Comparison of ENCODE assay signal across 26 cellular contexts in the genomic region with DNA sequence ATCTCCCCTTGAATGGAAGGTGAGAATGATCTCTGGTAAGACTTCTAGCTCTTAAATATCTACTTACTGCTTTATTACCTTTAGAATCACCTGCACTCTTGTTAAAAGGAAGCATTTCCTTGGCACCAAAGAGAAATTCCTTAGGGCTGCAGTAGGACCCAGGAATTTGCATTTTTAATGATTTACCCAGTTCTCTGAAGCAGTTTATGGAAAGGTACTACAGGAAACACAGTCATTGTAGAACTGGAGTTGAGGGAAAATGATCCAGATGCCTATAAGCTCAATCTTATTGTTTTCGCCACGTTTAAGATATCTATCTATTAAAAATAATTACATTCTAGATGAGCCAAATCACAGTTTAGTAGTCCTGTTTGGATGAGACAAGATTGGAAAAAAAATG. TPM values are rescaled to one million over a fixed set of nuclear protein-coding genes. Genes with fewer than 3 reads are reported as not detected.
"Had no signal": no experiment of that assay in that cellular context is flagged by ENCODE, and none has a peak within 500 bp of the region (broad histone marks: within the 10 kb centered on the region; RNA-seq: fewer than 3 reads in every experiment).

No MANE protein-coding gene starts in this region.

- H3K4me2 ChIP-seq: SK-N-SH had no signal

- DNase-seq: activated B cell treated with CpG ODN at 0.5 μM for 24 hours; activated CD4-positive, alpha-beta T cell treated with anti-CD3 and anti-CD28 coated beads for 48 hours; activated CD8-positive, alpha-beta T cell treated with anti-CD3 and anti-CD28 coated beads for 36 hours; activated naive CD4-positive, alpha-beta T cell treated with Interleukin-2 at 50 U/mL for 16 hours; activated naive CD8-positive, alpha-beta T cell treated with anti-CD3 and anti-CD28 coated beads, Interleukin-2, amount 10 ng/mL, durations not matched to agents 7 days and 5 days; activated T-cell treated with anti-CD3 and anti-CD28 coated beads, Interleukin-2, amount 50 U/mL, for 24 hours; amygdala; dorsolateral prefrontal cortex; endodermal cell; foreskin keratinocyte; glutamatergic neuron; mammary epithelial cell; naive B cell; ovary; sigmoid colon; SK-N-SH; spleen; stimulated activated CD4-positive, alpha-beta T cell treated with anti-CD3 and anti-CD28 coated beads, Interleukin-4, amount 100 ng/mL, for 4 hours had no signal

- H3K4me1 ChIP-seq: foreskin keratinocyte, spleen had no signal

- H3K27ac ChIP-seq: dorsolateral prefrontal cortex, epithelial cell of prostate, foreskin keratinocyte, ovary, sigmoid colon, spleen, thoracic aorta had no signal

- H3K27me3 ChIP-seq: dorsolateral prefrontal cortex, foreskin keratinocyte, ovary, sigmoid colon, spleen had no signal

- H3K4me3 ChIP-seq: dorsolateral prefrontal cortex, ovary, sigmoid colon, spleen, thoracic aorta had no signal

- H3K9me3 ChIP-seq: ovary, sigmoid colon, SK-N-SH, spleen, thoracic aorta had no signal

- H3K36me3 ChIP-seq: ovary had no signal

- H3K9ac ChIP-seq: SK-N-SH had no signal

- FAIRE-seq: keratinocyte had no signal

- ATAC-seq: activated CD8-positive, alpha-beta T cell treated with anti-CD3 and anti-CD28 coated beads for 36 hours; foreskin keratinocyte; stimulated activated memory B cell treated with anti-CD40 and anti-IgM and Interleukin-4, amounts not matched to agents 10 μg/mL and 1 μg/mL and 100 μg/mL, for 72 hours had no signal

- H3K9me2 ChIP-seq: SK-N-SH had no signal

RNA-seq across cellular contexts. Expression of a gene that starts 9.5 kb away (rescaled TPM):
- total RNA-seq: activated B cell treated with CpG ODN at 0.5 μM for 24 hours; activated CD8-positive, alpha-beta T cell treated with anti-CD3 and anti-CD28 coated beads for 36 hours; activated naive CD8-positive, alpha-beta T cell treated with anti-CD3 and anti-CD28 coated beads, Interleukin-2, amount 10 ng/mL, durations not matched to agents 7 days and 5 days; activated T-helper 2 cell treated with anti-CD3 and anti-CD28 coated beads, Interferon-gamma antibody, Interleukin-2, Interleukin-4, amounts not matched to agents 10 μg/mL and 5 μg/mL and 100 μg/mL, durations not matched to agents 14 hours and 24 hours and 36 hours; cardiac septum; dorsolateral prefrontal cortex; endodermal cell; foreskin keratinocyte; pulmonary artery endothelial cell; sigmoid colon; thoracic aorta; ureter had no signal
- polyA plus RNA-seq: foreskin keratinocyte, mammary epithelial cell, ovary, SK-N-SH, spleen had no signal

RNA-seq across cellular contexts. Expression of a gene that starts 51.0 kb away (rescaled TPM):
- total RNA-seq: activated B cell treated with CpG ODN at 0.5 μM for 24 hours; activated T-helper 2 cell treated with anti-CD3 and anti-CD28 coated beads, Interferon-gamma antibody, Interleukin-2, Interleukin-4, amounts not matched to agents 10 μg/mL and 5 μg/mL and 100 μg/mL, durations not matched to agents 14 hours and 24 hours and 36 hours had no signal
